ENCODE assay signal across 11 cellular contexts in the genomic region with DNA sequence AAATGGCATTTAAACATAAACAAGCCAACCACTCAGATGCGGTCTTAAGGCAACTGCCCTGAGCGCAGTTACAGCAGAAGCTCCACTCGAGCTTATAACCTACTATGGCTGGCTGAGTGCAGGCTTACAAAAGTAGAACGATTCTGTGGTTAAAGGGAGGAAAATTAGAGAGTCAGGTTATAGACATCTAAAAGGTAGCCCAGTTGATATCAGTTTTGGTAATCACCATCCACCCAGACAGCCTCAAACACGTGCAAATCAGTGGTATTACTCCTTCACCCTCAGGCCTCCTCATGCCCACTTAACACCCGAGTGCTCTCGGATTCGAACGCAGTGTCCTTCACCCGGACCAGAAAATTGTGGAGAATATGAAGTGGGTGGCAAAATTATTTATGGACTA. TPM values are rescaled to one million over a fixed set of nuclear protein-coding genes. Genes with fewer than 3 reads are reported as not detected.
DNase-seq lines count a peak whose midpoint lies in the region; ATAC-seq and TF ChIP-seq lines count a peak whose summit lies in the region.
"Had no signal": no experiment of that assay in that cellular context is flagged by ENCODE, and none has a peak within 500 bp of the region (broad histone marks: within the 10 kb centered on the region; RNA-seq: fewer than 3 reads in every experiment).

No MANE protein-coding gene starts in this region.

- peaks cover 0 to 6% (median 0%) of the 10 kb centered on the region in 7 donors for H3K9me3 Mint-ChIP-seq in CD4-positive, CD25-positive, alpha-beta regulatory T cell
- no peaks in the 10 kb centered on the region for H3K9me3 Mint-ChIP-seq in activated naive CD4-positive, alpha-beta T cell treated with anti-CD3 and anti-CD28 coated beads, Interleukin-2, amount 50 U/mL, for 72 hours
- peaks cover 0 to 6% (median 0%) of the 10 kb centered on the region in 11 donors for H3K9me3 Mint-ChIP-seq in naive thymus-derived CD4-positive, alpha-beta T cell

- peaks cover 30% of the 10 kb centered on the region for H3K36me3 ChIP-seq in CD4-positive, CD25-positive, alpha-beta regulatory T cell (ENCODE audit: control insufficient read depth, insufficient read depth, low read length)
- H3K36me3 ChIP-seq in KOPT-K1 (ENCODE audit: insufficient read depth, low read length) (peaks cover 57% of the 10 kb centered on the region), WERI-Rb-1 (no peaks in the 10 kb centered on the region), SK-N-SH (replicated peaks in 1 of 2; ENCODE audit: control insufficient read depth in 1 of 2, insufficient read depth in 2 of 2, low read length in 1 of 2) (no peaks in the 10 kb centered on the region)
- H3K36me3 ChIP-seq in naive thymus-derived CD4-positive, alpha-beta T cell (ENCODE audit: control insufficient read depth in 2 of 3, insufficient read depth in 3 of 3, low read length in 3 of 3), result peaks cover 6 to 47% (median 16%) of the 10 kb centered on the region in 3 experiments

- no peak for TF ChIP-seq RAD21 in SK-N-SH (IDR thresholded peaks at IDR 0.05; ENCODE audit: low read length)

- peak overlapping the region; percentile 98 to 99 (median 98) for H3K4me3 Mint-ChIP-seq in CD4-positive, CD25-positive, alpha-beta regulatory T cell
- peak overlapping the region; percentile 89 to 100 (median 98) for H3K4me3 Mint-ChIP-seq in naive thymus-derived CD4-positive, alpha-beta T cell

- ATAC-seq in CD4-positive, CD25-positive, alpha-beta regulatory T cell (ENCODE audit: low read depth in 2 of 2), result peak; percentile 23 to 36
- peak; percentile 14 for ATAC-seq in activated naive CD4-positive, alpha-beta T cell treated with anti-CD3 and anti-CD28 coated beads, Interleukin-2, amount 50 U/mL, for 72 hours
- ATAC-seq in naive thymus-derived CD4-positive, alpha-beta T cell, result no peak
- ATAC-seq in GM18520 (IDR thresholded peaks at IDR 0.05; ENCODE audit: unreplicated experiment), result no peak

- peaks cover 8% of the 10 kb centered on the region for H3K27me3 ChIP-seq in CD4-positive, CD25-positive, alpha-beta regulatory T cell (ENCODE audit: control insufficient read depth, insufficient read depth, low read length)
- no peaks in the 10 kb centered on the region for H3K27me3 ChIP-seq in naive thymus-derived CD4-positive, alpha-beta T cell (ENCODE audit: control insufficient read depth in 2 of 2, insufficient read depth in 2 of 2, low read length in 2 of 2)
- peaks cover 75% of the 10 kb centered on the region for H3K27me3 ChIP-seq in WERI-Rb-1 (ENCODE audit: insufficient read depth, low read depth, severe bottlenecking)
- peaks cover 64% of the 10 kb centered on the region for H3K27me3 ChIP-seq in SK-N-SH (ENCODE audit: insufficient read depth)

- H4K20me1 ChIP-seq in SK-N-SH (ENCODE audit: insufficient read depth), result no peaks in the 10 kb centered on the region

- H3F3A ChIP-seq in SK-N-SH (replicated peaks; ENCODE audit: insufficient read depth), result peaks cover 2% of the 10 kb centered on the region

- peaks cover 19 to 40% (median 27%) of the 10 kb centered on the region in 4 donors for H3K4me1 Mint-ChIP-seq in CD4-positive, CD25-positive, alpha-beta regulatory T cell
- H3K4me1 Mint-ChIP-seq in naive thymus-derived CD4-positive, alpha-beta T cell, result peaks cover 14 to 44% (median 23%) of the 10 kb centered on the region in 7 donors

- H3K9ac ChIP-seq in SK-N-SH, result no peak overlapping the region

- peak in 2 of 3 donors; percentile 58 to 68 for DNase-seq in CD4-positive, CD25-positive, alpha-beta regulatory T cell
- DNase-seq in activated naive CD4-positive, alpha-beta T cell treated with anti-CD3 and anti-CD28 coated beads, Interleukin-2, amount 50 U/mL, for 72 hours (ENCODE audit: low spot score in 2 of 2), result no peak
- peak in 2 of 9 donors; percentile 17 to 41 for DNase-seq in naive thymus-derived CD4-positive, alpha-beta T cell
- no peak for DNase-seq in activated gamma-delta T cell (lab: John Stamatoyannopoulos, UW)
- DNase-seq in WERI-Rb-1, result no peak
- no peak for DNase-seq in SK-N-SH
- DNase-seq: kidney glomerular epithelial cell, MV-4-11 had no signal

- intact Hi-C loops in naive thymus-derived CD4-positive, alpha-beta T cell (cut with micrococcal nuclease), result loop anchor here (1.0 to 5.0 kb wide), 5 partner anchors 9 to 93 kb away; no protein-coding TSS in a partner anchor

- peaks cover 64% of the 10 kb centered on the region for H3K4me1 ChIP-seq in CD4-positive, CD25-positive, alpha-beta regulatory T cell (ENCODE audit: control insufficient read depth, insufficient read depth, low read length, poor library complexity, severe bottlenecking)
- peaks cover 9 to 13% of the 10 kb centered on the region in 2 donors for H3K4me1 ChIP-seq in naive thymus-derived CD4-positive, alpha-beta T cell (ENCODE audit: control insufficient read depth in 2 of 2, insufficient read depth in 2 of 2, low read length in 2 of 2)
- peaks cover 0 to 9% of the 10 kb centered on the region in 2 experiments; a peak in 1 of 4 replicates for H3K4me1 ChIP-seq in SK-N-SH (ENCODE audit: control insufficient read depth in 1 of 2, insufficient read depth in 2 of 2, low read depth in 1 of 2, low read length in 1 of 2)

- H3K27ac Mint-ChIP-seq in CD4-positive, CD25-positive, alpha-beta regulatory T cell, result peak overlapping the region; percentile 88 to 98 (median 93)
- peak overlapping the region; percentile 95 to 98 for H3K27ac Mint-ChIP-seq in activated naive CD4-positive, alpha-beta T cell treated with anti-CD3 and anti-CD28 coated beads, Interleukin-2, amount 50 U/mL, for 72 hours
- peak overlapping the region; percentile 83 to 97 (median 92) for H3K27ac Mint-ChIP-seq in naive thymus-derived CD4-positive, alpha-beta T cell
- H3K27ac Mint-ChIP-seq: progenitor cell of endocrine pancreas had no signal

- H3K9me2 ChIP-seq in SK-N-SH, result no peaks in the 10 kb centered on the region

- TF ChIP-seq CTCF in WERI-Rb-1 (IDR thresholded peaks at IDR 0.05; ENCODE audit: low read depth, low read length) (no peak), SK-N-SH (IDR thresholded peaks at IDR 0.05) (no peak)

- H3K36me3 Mint-ChIP-seq in CD4-positive, CD25-positive, alpha-beta regulatory T cell, result peaks cover 47% of the 10 kb centered on the region
- H3K36me3 Mint-ChIP-seq in activated naive CD4-positive, alpha-beta T cell treated with anti-CD3 and anti-CD28 coated beads, Interleukin-2, amount 50 U/mL, for 72 hours, result peaks cover 60 to 69% of the 10 kb centered on the region in 2 donors
- peaks cover 15 to 61% (median 48%) of the 10 kb centered on the region in 5 donors for H3K36me3 Mint-ChIP-seq in naive thymus-derived CD4-positive, alpha-beta T cell

- POLR2A ChIA-PET in naive thymus-derived CD4-positive, alpha-beta T cell (lab: Charles Lee), result interaction anchor here (1.2 to 13.0 kb wide), 9 partner anchors 6 to 146 kb away, joined by 3 to 191 read pairs (median 22); no protein-coding TSS in a partner anchor
- POLR2A ChIA-PET in SK-N-SH (lab: Yijun Ruan, JAX), result no interaction called here

- H3K27me3 Mint-ChIP-seq in CD4-positive, CD25-positive, alpha-beta regulatory T cell, result peaks cover 27% of the 10 kb centered on the region
- H3K27me3 Mint-ChIP-seq in naive thymus-derived CD4-positive, alpha-beta T cell, result peaks cover 0 to 25% (median 0%) of the 10 kb centered on the region in 5 donors

- no peak overlapping the region for H2AFZ ChIP-seq in SK-N-SH (ENCODE audit: low read depth)

- CTCF ChIA-PET in naive thymus-derived CD4-positive, alpha-beta T cell (lab: Charles Lee), result interaction anchor here (0.6 to 1.0 kb wide), 2 partner anchors 13 to 485 kb away, joined by 3 read pairs; a partner anchor contains a TSS
- CTCF ChIA-PET in SK-N-SH (lab: Yijun Ruan, JAX), result no interaction called here

- peak overlapping the region; percentile 99 for H3K4me3 ChIP-seq in CD4-positive, CD25-positive, alpha-beta regulatory T cell (ENCODE audit: low read depth, low read length)
- peak overlapping the region; percentile 77 for H3K4me3 ChIP-seq in naive thymus-derived CD4-positive, alpha-beta T cell (ENCODE audit: low read length)
- H3K4me3 ChIP-seq in WERI-Rb-1 (ENCODE audit: low read depth, low read length) (no peak overlapping the region), SK-N-SH (ENCODE audit: low read depth in 2 of 2, low read length in 1 of 2) (no peak overlapping the region)

- no peak for TF ChIP-seq EP300 in SK-N-SH (IDR thresholded peaks at IDR 0.05; ENCODE audit: borderline replicate concordance in 1 of 2, low read depth in 1 of 2, low read length in 1 of 2)

- H3K4me2 ChIP-seq in SK-N-SH, result no peak overlapping the region

- H3K79me2 ChIP-seq in SK-N-SH (ENCODE audit: insufficient read depth), result no peaks in the 10 kb centered on the region

- H3K27ac ChIP-seq in CD4-positive, CD25-positive, alpha-beta regulatory T cell (ENCODE audit: insufficient read depth, low read length, poor library complexity, severe bottlenecking), result peak overlapping the region; percentile 79
- H3K27ac ChIP-seq in KOPT-K1 (ENCODE audit: low read depth, low read length, poor library complexity, severe bottlenecking) (peak overlapping the region; percentile 99), WERI-Rb-1 (no peak overlapping the region), SK-N-SH (ENCODE audit: low read depth in 2 of 2, low read length in 1 of 2) (no peak overlapping the region)
- H3K27ac ChIP-seq in naive thymus-derived CD4-positive, alpha-beta T cell (ENCODE audit: low read depth, low read length), result peak overlapping the region; percentile 87

- H3K9me3 ChIP-seq in CD4-positive, CD25-positive, alpha-beta regulatory T cell (ENCODE audit: control insufficient read depth in 2 of 2, low read length in 2 of 2), result no peaks in the 10 kb centered on the region
- H3K9me3 ChIP-seq in KOPT-K1 (ENCODE audit: insufficient read depth, low read length, poor library complexity, severe bottlenecking), result no peaks in the 10 kb centered on the region
- H3K9me3 ChIP-seq in naive thymus-derived CD4-positive, alpha-beta T cell (ENCODE audit: control insufficient read depth in 2 of 3, low read length in 3 of 3), result no peaks in the 10 kb centered on the region
- peaks cover 4% of the 10 kb centered on the region for H3K9me3 ChIP-seq in WERI-Rb-1 (ENCODE audit: severe bottlenecking)
- no peaks in the 10 kb centered on the region for H3K9me3 ChIP-seq in SK-N-SH

- WGBS in SK-N-SH (ENCODE audit: low lambda C conversion rate), result 11% methylated on average over 10 of the region's 10 CpGs

TF ChIP-seq in SK-N-SH, 30 proteins besides CTCF, POLR2A, EP300 and RAD21 (continues in another document):
- no peak for TF ChIP-seq CHD2 (IDR thresholded peaks at IDR 0.05; ENCODE audit: low read length, partially characterized antibody)

RNA-seq across cellular contexts. Expression of a gene that starts 3.1 kb away (rescaled TPM):
- total RNA-seq in CD4-positive, CD25-positive, alpha-beta regulatory T cell, result 469 TPM
- polyA plus RNA-seq in CD4-positive, CD25-positive, alpha-beta regulatory T cell, result 100 to 1,000 TPM; 465 to 627 (median 565) TPM
- total RNA-seq in activated naive CD4-positive, alpha-beta T cell treated with anti-CD3 and anti-CD28 coated beads, Interleukin-2, amount 50 U/mL, for 72 hours, result 100 to 1,000 TPM; 205 to 291 TPM
- total RNA-seq in naive thymus-derived CD4-positive, alpha-beta T cell, result 100 to 1,000 TPM; 270 to 830 (median 674) TPM
- 100 to 1,000 TPM; 637 to 928 TPM for polyA plus RNA-seq in naive thymus-derived CD4-positive, alpha-beta T cell
- polyA plus RNA-seq in SK-N-SH (2012; rRNA removed), result 0.36 and 0.89 TPM in 2 replicates
- polyA plus RNA-seq in SK-N-SH (2012; cell fraction: cytosol; rRNA removed), result 1.1 and 1.6 TPM in 2 replicates
- 0.57 and 0.76 TPM in 2 replicates for polyA plus RNA-seq in SK-N-SH (2012; cell fraction: nucleus; rRNA removed)

Comparison
In these comparisons a context has a peak if more than half of its experiments do, and no peak if none do; other contexts are left out.
1. ATAC-seq: peak in CD4-positive, CD25-positive, alpha-beta regulatory T cell (2 of 2) and activated naive CD4-positive, alpha-beta T cell treated with anti-CD3 and anti-CD28 coated beads, Interleukin-2, amount 50 U/mL, for 72 hours (2 of 2); none in naive thymus-derived CD4-positive, alpha-beta T cell (single experiment) and GM18520 (single experiment).
2. DNase-seq: peak in CD4-positive, CD25-positive, alpha-beta regulatory T cell (2 of 3); none in activated naive CD4-positive, alpha-beta T cell treated with anti-CD3 and anti-CD28 coated beads, Interleukin-2, amount 50 U/mL, for 72 hours (0 of 2), activated gamma-delta T cell (single experiment), WERI-Rb-1 (single experiment) and SK-N-SH (single experiment).
3. H3K27ac ChIP-seq: peak in CD4-positive, CD25-positive, alpha-beta regulatory T cell (single experiment), KOPT-K1 (single experiment) and naive thymus-derived CD4-positive, alpha-beta T cell (single experiment); none in WERI-Rb-1 (single experiment) and SK-N-SH (0 of 2).
4. H3K4me3 ChIP-seq: peak in CD4-positive, CD25-positive, alpha-beta regulatory T cell (single experiment) and naive thymus-derived CD4-positive, alpha-beta T cell (single experiment); none in WERI-Rb-1 (single experiment) and SK-N-SH (0 of 2).
5. Peak in every context shown above with its lines, with median percentiles within 50 percentile points of each other: H3K27ac Mint-ChIP-seq.